ENCODE assay signal across 17 cellular contexts in the genomic region with DNA sequence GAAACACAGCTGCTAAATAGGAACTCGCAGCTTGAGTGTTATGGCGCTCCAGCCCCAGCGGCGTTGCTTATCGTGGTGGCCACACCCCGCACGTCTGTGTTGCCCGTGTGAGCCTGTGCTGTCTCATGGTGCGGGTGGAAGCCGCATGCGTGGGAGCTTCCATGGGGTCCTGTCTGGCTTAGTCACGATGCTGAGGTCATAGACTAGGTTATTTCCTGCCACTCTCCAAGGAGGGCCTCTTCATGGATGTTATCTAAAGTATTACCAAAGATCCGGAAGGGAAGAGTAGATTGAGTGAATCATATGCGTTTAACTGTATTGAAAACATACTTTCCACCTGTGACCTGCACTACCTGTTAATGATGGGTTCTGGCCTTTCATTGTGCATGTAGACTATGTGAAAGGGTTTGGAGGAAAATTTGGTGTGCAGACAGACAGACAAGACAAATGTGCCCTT. TPM values are rescaled to one million over a fixed set of nuclear protein-coding genes. Genes with fewer than 3 reads are reported as not detected.
A peak's percentile ranks its signal among the peaks of the same experiment; 100 is the strongest.
DNase-seq lines count a peak whose midpoint lies in the region; ATAC-seq and TF ChIP-seq lines count a peak whose summit lies in the region.
"Had no signal": no experiment of that assay in that cellular context is flagged by ENCODE, and none has a peak within 500 bp of the region (broad histone marks: within the 10 kb centered on the region; RNA-seq: fewer than 3 reads in every experiment).

No MANE protein-coding gene starts in this region.

- DNase-seq in ELR (ENCODE audit: low read depth) (peak; percentile 92), OCI-M1 (lab: John Stamatoyannopoulos, UW) (peak; percentile 100), brain microvascular endothelial cell (peak; percentile 97), kidney tubule cell (ENCODE audit: low spot score) (peak; percentile 28), LoVo (ENCODE audit: low spot score) (no peak)
- DNase-seq in activated T-cell treated with anti-CD3 and anti-CD28 coated beads, Interleukin-2, amount 50 U/mL, for 72 hours = no peak
- no peak for DNase-seq in stimulated activated CD4-positive, alpha-beta T cell treated with anti-CD3 and anti-CD28 coated beads, Interleukin-4, amount 100 ng/mL, for 1 hour
- DNase-seq in activated naive CD4-positive, alpha-beta T cell treated with anti-CD3 and anti-CD28 coated beads, Interleukin-2, amount 50 U/mL, for 16 hours = no peak
- DNase-seq: activated CD8-positive, alpha-beta T cell treated with anti-CD3 and anti-CD28 coated beads for 36 hours; effector memory CD4-positive, alpha-beta T cell; gastrocnemius medialis; NCI-H1092 treated with DMSO at 0.1 percent for 48 hours; right lobe of liver; stimulated activated CD4-positive, alpha-beta T cell treated with anti-CD3 and anti-CD28 coated beads, Interleukin-4, amount 100 ng/mL, for 4 hours had no signal

- H3K9me3 Mint-ChIP-seq in activated T-cell treated with anti-CD3 and anti-CD28 coated beads, Interleukin-2, amount 50 U/mL, for 72 hours = no peaks in the 10 kb centered on the region
- H3K9me3 Mint-ChIP-seq: activated CD8-positive, alpha-beta T cell treated with anti-CD3 and anti-CD28 coated beads for 36 hours; activated T-helper 17 cell treated with anti-CD3 and anti-CD28 coated beads, Interleukin-2, amount 50 U/mL, for 72 hours; nephron had no signal

- no peak overlapping the region for H3K4me3 Mint-ChIP-seq in activated T-cell treated with anti-CD3 and anti-CD28 coated beads, Interleukin-2, amount 50 U/mL, for 72 hours
- H3K4me3 Mint-ChIP-seq: activated CD8-positive, alpha-beta T cell treated with anti-CD3 and anti-CD28 coated beads for 36 hours; activated T-helper 17 cell treated with anti-CD3 and anti-CD28 coated beads, Interleukin-2, amount 50 U/mL, for 72 hours; nephron had no signal

- H3K27me3 Mint-ChIP-seq in activated T-cell treated with anti-CD3 and anti-CD28 coated beads, Interleukin-2, amount 50 U/mL, for 72 hours (ENCODE audit: low read depth) = no peaks in the 10 kb centered on the region

- no peak overlapping the region for H3K4me3 ChIP-seq in brain microvascular endothelial cell (ENCODE audit: low read depth, low read length)
- H3K4me3 ChIP-seq: gastrocnemius medialis, right lobe of liver, tibial nerve had no signal

- TF ChIP-seq CTCF in brain microvascular endothelial cell (IDR thresholded peaks at IDR 0.05; ENCODE audit: low read depth, low read length, missing control alignments) = no peak

- H3K27ac ChIP-seq in brain microvascular endothelial cell = peak overlapping the region; percentile 92
- H3K27ac ChIP-seq: gastrocnemius medialis, right lobe of liver had no signal

- H3K36me3 Mint-ChIP-seq in activated T-cell treated with anti-CD3 and anti-CD28 coated beads, Interleukin-2, amount 50 U/mL, for 72 hours (ENCODE audit: insufficient read depth in 2 of 2) = peaks cover 0 to 1% of the 10 kb centered on the region in 2 donors

- H3K27ac Mint-ChIP-seq in activated T-cell treated with anti-CD3 and anti-CD28 coated beads, Interleukin-2, amount 50 U/mL, for 72 hours = no peak overlapping the region
- H3K27ac Mint-ChIP-seq: activated CD8-positive, alpha-beta T cell treated with anti-CD3 and anti-CD28 coated beads for 36 hours; activated T-helper 17 cell treated with anti-CD3 and anti-CD28 coated beads, Interleukin-2, amount 50 U/mL, for 72 hours; nephron had no signal

- no peak for ATAC-seq in activated T-cell treated with anti-CD3 and anti-CD28 coated beads, Interleukin-2, amount 50 U/mL, for 72 hours (replicated peaks in 1 of 2)
- ATAC-seq: activated CD8-positive, alpha-beta T cell treated with anti-CD3 and anti-CD28 coated beads for 36 hours; activated T-helper 17 cell treated with anti-CD3 and anti-CD28 coated beads, Interleukin-2, amount 50 U/mL, for 72 hours; gastrocnemius medialis had no signal

- peaks cover 19% of the 10 kb centered on the region for H3K4me1 Mint-ChIP-seq in activated T-cell treated with anti-CD3 and anti-CD28 coated beads, Interleukin-2, amount 50 U/mL, for 72 hours (ENCODE audit: low read depth)
- H3K4me1 Mint-ChIP-seq: activated T-helper 17 cell treated with anti-CD3 and anti-CD28 coated beads, Interleukin-2, amount 50 U/mL, for 72 hours; nephron had no signal

- peaks cover 90% of the 10 kb centered on the region for H3K36me3 ChIP-seq in brain microvascular endothelial cell (replicated peaks)

- H3K27me3 ChIP-seq in brain microvascular endothelial cell (replicated peaks) = no peaks in the 10 kb centered on the region
- H3K27me3 ChIP-seq: gastrocnemius medialis, right lobe of liver, tibial nerve had no signal

- in situ Hi-C loops in brain microvascular endothelial cell (cut with HindIII; ENCODE audit: low pct_ligation_motif_present, low sequenced_read_pairs) = no loop called here

RNA-seq across cellular contexts. Expression of a gene that starts 21.7 kb away (rescaled TPM):
- total RNA-seq in activated T-cell treated with anti-CD3 and anti-CD28 coated beads, Interleukin-2, amount 50 U/mL, for 72 hours = 10 to 100 TPM; 29.5 to 42.9 TPM

Comparison
In these comparisons a context has a peak if more than half of its experiments do, and no peak if none do; other contexts are left out.
1. DNase-seq: peak in ELR (single experiment), OCI-M1 (single experiment), brain microvascular endothelial cell (single experiment) and kidney tubule cell (single experiment); none in LoVo (single experiment), activated T-cell treated with anti-CD3 and anti-CD28 coated beads, Interleukin-2, amount 50 U/mL, for 72 hours (0 of 2), stimulated activated CD4-positive, alpha-beta T cell treated with anti-CD3 and anti-CD28 coated beads, Interleukin-4, amount 100 ng/mL, for 1 hour (single experiment) and activated naive CD4-positive, alpha-beta T cell treated with anti-CD3 and anti-CD28 coated beads, Interleukin-2, amount 50 U/mL, for 16 hours (single experiment).